In the genomic region with DNA sequence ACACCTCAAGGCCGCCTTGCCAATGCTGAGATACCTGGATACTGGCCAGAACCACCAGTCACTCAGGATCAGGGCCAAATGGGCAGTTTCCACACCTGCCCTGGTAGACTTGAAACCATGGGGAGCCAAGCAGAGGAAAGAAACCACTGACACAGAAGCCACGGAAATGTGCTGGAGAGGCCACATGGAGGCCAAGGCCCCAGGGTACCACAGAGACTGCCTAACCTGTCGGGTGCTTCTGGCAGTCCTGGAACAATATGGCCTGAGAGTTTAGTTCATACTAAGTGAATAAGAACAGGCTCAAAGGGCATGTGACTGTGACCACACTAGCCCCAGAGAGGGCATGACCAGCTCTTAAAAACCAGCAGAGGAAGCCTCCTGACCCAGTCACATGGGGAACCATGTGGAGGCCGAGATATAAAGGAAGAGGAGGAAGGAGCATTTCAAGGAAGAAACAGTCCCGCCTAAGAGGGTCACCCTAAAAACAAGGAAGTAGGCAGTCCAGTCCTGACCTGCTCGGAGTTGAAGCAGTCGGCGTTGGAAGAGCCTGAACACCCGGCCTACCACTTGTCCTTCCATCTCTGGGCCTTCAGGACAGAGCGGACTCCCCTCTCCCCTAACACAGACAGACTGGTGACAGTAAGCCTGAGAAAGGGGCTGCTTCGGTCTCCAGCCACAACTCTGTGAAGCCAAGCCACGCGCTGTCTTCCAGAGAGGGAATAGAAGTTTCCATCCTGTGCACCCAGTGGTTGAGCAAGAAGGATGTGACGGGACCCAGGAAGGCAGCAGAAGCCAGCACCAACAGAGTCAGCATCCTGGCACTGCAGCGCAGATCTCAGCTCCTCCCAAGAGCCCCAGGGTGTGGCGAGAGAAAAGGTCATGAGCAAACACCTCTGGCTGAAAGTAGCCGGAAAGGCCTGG, we compare ENCODE assay signal across 8 cellular contexts. TPM values are rescaled to one million over a fixed set of nuclear protein-coding genes. Genes with fewer than 3 reads are reported as not detected.
DNase-seq lines count a peak whose midpoint lies in the region; ATAC-seq and TF ChIP-seq lines count a peak whose summit lies in the region.

Gene DENND2D (minus strand): TSS at position 766 of the 921 bp plus-strand sequence. CDS start 187 bp downstream, at position 579.

- intact Hi-C loops in adrenal gland (cut with DNase I) = no loop called here
- intact Hi-C loops in stomach (cut with DNase I; ENCODE audit: low total_unique reads) = no loop called here

- H3K4me1 ChIP-seq in BLaER1 (peaks cover 65% of the 10 kb centered on the region), adrenal gland (replicated peaks in 1 of 2) (peaks cover 14 to 47% of the 10 kb centered on the region in 2 donors), stomach (peaks cover 57 to 92% (median 69%) of the 10 kb centered on the region in 4 donors)

- peaks cover 42% of the 10 kb centered on the region for H3K36me3 ChIP-seq in BLaER1
- no peaks in the 10 kb centered on the region for H3K36me3 ChIP-seq in adrenal gland (replicated peaks in 1 of 2)
- peaks cover 21 to 38% (median 31%) of the 10 kb centered on the region in 4 donors for H3K36me3 ChIP-seq in stomach

- H3K4me2 ChIP-seq in BLaER1 = peak within 1 kb of the TSS; percentile 88

- H3K27ac ChIP-seq in BLaER1 (peak within 1 kb of the TSS; percentile 65), adrenal gland (peak within 1 kb of the TSS in 4 of 5 donors; percentile 29 to 87 (median 66)), stomach (peak within 1 kb of the TSS; percentile 73 to 97 (median 93))

- no peak for TF ChIP-seq EP300 in stomach (IDR thresholded peaks at IDR 0.05)

- TF ChIP-seq CTCF in adrenal gland (IDR thresholded peaks at IDR 0.05) (no peak), stomach (IDR thresholded peaks at IDR 0.05) (no peak)

- H3K27me3 ChIP-seq in BLaER1 = no peaks in the 10 kb centered on the region
- H3K27me3 ChIP-seq in adrenal gland = no peaks in the 10 kb centered on the region
- peaks cover 0 to 21% (median 0%) of the 10 kb centered on the region in 3 donors for H3K27me3 ChIP-seq in stomach

- WGBS in adrenal gland, 4 donors = 72 to 79% (median 72%) methylated on average over 14 to 17 of the region's 17 CpGs
- WGBS in stomach, 5 donors = 37 to 63% (median 54%) methylated on average over 16 to 17 of the region's 17 CpGs

- TF ChIP-seq POLR2A in adrenal gland (IDR thresholded peaks at IDR 0.05) (peak in 1 of 2 donors; percentile 41), stomach (IDR thresholded peaks at IDR 0.05) (peak in 1 of 4 donors; percentile 18)

- 0 out of 2 replicates have a peak within 1 kb of the TSS, but pooled peaks have one; percentile 23 for H3K9ac ChIP-seq in BLaER1

- H4K20me1 ChIP-seq in BLaER1 = no peaks in the 10 kb centered on the region

- no peaks in the 10 kb centered on the region for H3K9me3 ChIP-seq in BLaER1
- no peaks in the 10 kb centered on the region for H3K9me3 ChIP-seq in adrenal gland (replicated peaks in 1 of 3)
- H3K9me3 ChIP-seq in stomach = no peaks in the 10 kb centered on the region

- ATAC-seq in HG03378 (IDR thresholded peaks at IDR 0.05; ENCODE audit: unreplicated experiment) = no peak

- no peak within 1 kb of the TSS for H3K4me3 ChIP-seq in BLaER1
- H3K4me3 ChIP-seq in adrenal gland = peak within 1 kb of the TSS in 1 of 4 donors; percentile 21
- peak within 1 kb of the TSS; percentile 23 to 40 (median 33) for H3K4me3 ChIP-seq in stomach

- DNase-seq in SKM-1 (lab: John Stamatoyannopoulos, UW; ENCODE audit: unreplicated experiment) = peak; percentile 57
- DNase-seq in adrenal gland = peak; percentile 61 to 89 (median 84)
- peak; percentile 78 for DNase-seq in mucosa of gallbladder (ENCODE audit: low spot score)
- DNase-seq in stomach = peak; percentile 88
- DNase-seq in COLO668 (lab: John Stamatoyannopoulos, UW; ENCODE audit: unreplicated experiment) = no peak
- no peak for DNase-seq in GM19240 (ENCODE audit: insufficient read length, low spot score)

RNA-seq across cellular contexts. Expression of gene DENND2D, which starts in this region (rescaled TPM):
- total RNA-seq in adrenal gland (10 to 100 TPM; 37.0 to 62.9 (median 42.7) TPM), mucosa of gallbladder (42.8 TPM), stomach (100 to 1,000 TPM in 1 of 5 donors, 10 to 100 TPM in 4; 24.6 to 121 (median 36.0) TPM)
- polyA plus RNA-seq in adrenal gland (10 to 100 TPM; 38.1 to 57.3 (median 39.9) TPM), stomach (10 to 100 TPM; 35.4 to 48.5 (median 42.9) TPM)

Comparison
In these comparisons a context has a peak if more than half of its experiments do, and no peak if none do; other contexts are left out.
1. DNase-seq: peak in SKM-1 (single experiment), adrenal gland (7 of 7), mucosa of gallbladder (single experiment) and stomach (single experiment); none in COLO668 (single experiment) and GM19240 (single experiment).
2. Peak in every context shown above with its lines, with median percentiles within 50 percentile points of each other: H3K27ac ChIP-seq.